ENCODE assay signal across 9 cellular contexts in genomic region chr21:34029724-34030528, GRCh38. TPM values are rescaled to one million over a fixed set of nuclear protein-coding genes. Genes with fewer than 3 reads are reported as not detected.
DNase-seq lines count a peak whose midpoint lies in the region; ATAC-seq, FAIRE-seq and TF ChIP-seq lines count a peak whose summit lies in the region.
"Had no signal": no experiment of that assay in that cellular context is flagged by ENCODE, and none has a peak within 500 bp of the region (broad histone marks: within the 10 kb centered on the region; RNA-seq: fewer than 3 reads in every experiment).

No MANE protein-coding gene starts in this region.

- H3K9ac ChIP-seq in SK-N-SH: no peak overlapping the region

- WGBS in A549 (ENCODE audit: missing lambda C conversion rate): 34% methylated on average over 14 of the region's 14 CpGs
- WGBS in SK-N-SH (ENCODE audit: low lambda C conversion rate): 33% methylated on average over 10 of the region's 14 CpGs
- WGBS in iPS DF 6.9 (ENCODE audit: insufficient coverage, insufficient read length): no CpG with 5 or more reads among the region's 14 CpGs

- no peak for TF ChIP-seq POLR2A in A549 (IDR thresholded peaks at IDR 0.05; ENCODE audit: low read length)

- FAIRE-seq in A549 (lab: Jason Lieb, UNC): no peak

- H3K9me2 ChIP-seq in SK-N-SH: no peaks in the 10 kb centered on the region

- TF ChIP-seq CTCF in A549 (IDR thresholded peaks at IDR 0.05): no peak
- no peak for TF ChIP-seq CTCF in SK-N-SH (IDR thresholded peaks at IDR 0.05)

- ATAC-seq in A549 (peak; percentile 99 to 100), GM18907 (IDR thresholded peaks at IDR 0.05; ENCODE audit: unreplicated experiment) (peak; percentile 59), HG03196 (IDR thresholded peaks at IDR 0.05; ENCODE audit: unreplicated experiment) (peak; percentile 88)

- POLR2A ChIA-PET in A549 (lab: Yijun Ruan, JAX): no interaction called here
- POLR2A ChIA-PET in SK-N-SH (lab: Yijun Ruan, JAX): no interaction called here

- H3F3A ChIP-seq in SK-N-SH (replicated peaks; ENCODE audit: insufficient read depth): peaks cover 12% of the 10 kb centered on the region

- no peaks in the 10 kb centered on the region for H3K79me2 ChIP-seq in SK-N-SH (ENCODE audit: insufficient read depth)

- H4K20me1 ChIP-seq in SK-N-SH (ENCODE audit: insufficient read depth): no peaks in the 10 kb centered on the region

- CTCF ChIA-PET in A549 (lab: Yijun Ruan, JAX) (no interaction called here), SK-N-SH (lab: Yijun Ruan, JAX) (interaction anchor here (1.4 kb wide), 1 partner anchor 106 kb away, joined by 5 read pairs; no protein-coding TSS in a partner anchor)

- H2AFZ ChIP-seq in SK-N-SH (ENCODE audit: low read depth): no peak overlapping the region; the same call in 1 of the 2 replicates

- H3K4me3 ChIP-seq in A549 (no peak overlapping the region; the same call in 2 of the 3 replicates), SK-N-SH (ENCODE audit: low read depth in 2 of 2, low read length in 1 of 2) (no peak overlapping the region; a peak in 1 of 4 replicates), iPS DF 6.9 (ENCODE audit: low read length) (no peak overlapping the region)

- H3K36me3 ChIP-seq in SK-N-SH (replicated peaks in 1 of 2; ENCODE audit: control insufficient read depth in 1 of 2, insufficient read depth in 2 of 2, low read length in 1 of 2) (no peaks in the 10 kb centered on the region), iPS DF 6.9 (ENCODE audit: control insufficient read depth, insufficient read depth, low read length) (no peaks in the 10 kb centered on the region)
- H3K36me3 ChIP-seq: neutrophil had no signal

- TF ChIP-seq EP300 in A549 (IDR thresholded peaks at IDR 0.05): no peak
- no peak for TF ChIP-seq EP300 in SK-N-SH (IDR thresholded peaks at IDR 0.05; ENCODE audit: borderline replicate concordance in 1 of 2, low read depth in 1 of 2, low read length in 1 of 2)

- TF ChIP-seq RAD21 in A549 (conservative IDR thresholded peaks at IDR 0.05 in 1 of 2, IDR thresholded peaks at IDR 0.05 in 1 of 2) (no peak), SK-N-SH (IDR thresholded peaks at IDR 0.05; ENCODE audit: low read length) (no peak)

- H3K4me2 ChIP-seq in A549 (peak overlapping the region; percentile 57), SK-N-SH (no peak overlapping the region)

- H3K27me3 ChIP-seq in SK-N-SH (ENCODE audit: insufficient read depth) (no peaks in the 10 kb centered on the region), iPS DF 6.9 (ENCODE audit: control insufficient read depth, insufficient read depth, low read length) (no peaks in the 10 kb centered on the region)
- H3K27me3 ChIP-seq: neutrophil had no signal

- no peaks in the 10 kb centered on the region for H3K4me1 ChIP-seq in A549
- H3K4me1 ChIP-seq in SK-N-SH (ENCODE audit: control insufficient read depth in 1 of 2, insufficient read depth in 2 of 2, low read depth in 1 of 2, low read length in 1 of 2): peaks cover 0 to 2% of the 10 kb centered on the region in 2 experiments; a peak in 1 of 4 replicates
- no peaks in the 10 kb centered on the region for H3K4me1 ChIP-seq in iPS DF 6.9 (ENCODE audit: control insufficient read depth, insufficient read depth, low read length)

- H3K27ac ChIP-seq in A549 (peak overlapping the region in 1 of 2 experiments; percentile 57; a peak in 2 of 6 replicates), SK-N-SH (ENCODE audit: low read depth in 2 of 2, low read length in 1 of 2) (no peak overlapping the region), iPS DF 6.9 (ENCODE audit: low read length) (no peak overlapping the region)
- H3K27ac ChIP-seq: neutrophil had no signal

- DNase-seq in A549 (ENCODE audit: low read depth in 1 of 2, low spot score in 1 of 2): peak; percentile 53 to 84
- DNase-seq in SK-N-SH: peak; percentile 56
- DNase-seq in astrocyte of the hippocampus (ENCODE audit: low read depth, low spot score): peak; percentile 80
- DNase-seq in iPS DF 6.9 (ENCODE audit: low read depth, low spot score): peak; percentile 76
- peak; percentile 56 for DNase-seq in stimulated activated CD4-positive, alpha-beta T cell treated with anti-CD3 and anti-CD28 coated beads, Interleukin-15, amount 100 ng/mL, for 24 hours
- no peak for DNase-seq in OCI-M2 (lab: John Stamatoyannopoulos, UW; ENCODE audit: unreplicated experiment)

- no peaks in the 10 kb centered on the region for H3K9me3 ChIP-seq in A549
- H3K9me3 ChIP-seq in SK-N-SH: no peaks in the 10 kb centered on the region; the same call in 1 of the 2 replicates
- H3K9me3 ChIP-seq in iPS DF 6.9 (ENCODE audit: control insufficient read depth, insufficient read depth, low read length): no peaks in the 10 kb centered on the region
- H3K9me3 ChIP-seq: neutrophil had no signal

TF ChIP-seq in A549, 52 proteins besides CTCF, POLR2A, EP300 and RAD21 (continues in another document):
- TF ChIP-seq HMGXB4 (CRISPR knock-in tag; IDR thresholded peaks at IDR 0.05; ENCODE audit: borderline replicate concordance) (no peak), RARB (CRISPR knock-in tag; IDR thresholded peaks at IDR 0.05) (no peak), USF2 (IDR thresholded peaks at IDR 0.05) (peak; percentile 90)

TF ChIP-seq in SK-N-SH, 30 proteins besides CTCF, POLR2A, EP300 and RAD21:
- TF ChIP-seq MEF2A (IDR thresholded peaks at IDR 0.05; ENCODE audit: borderline replicate concordance, low read depth) (no peak), USF2 (IDR thresholded peaks at IDR 0.05; ENCODE audit: borderline replicate concordance, low read depth, low read length) (peak; percentile 71), GABPA (IDR thresholded peaks at IDR 0.05; ENCODE audit: low read depth) (0 out of 2 replicates have a peak, but pooled peaks have one; percentile 11), USF1 (IDR thresholded peaks at IDR 0.05; ENCODE audit: borderline replicate concordance, low read depth) (peak; percentile 98), POLR2AphosphoS5 (IDR thresholded peaks at IDR 0.05; ENCODE audit: low read depth, low read length) (no peak), NRF1 (IDR thresholded peaks at IDR 0.05; ENCODE audit: low read depth, low read length) (no peak), MAX (IDR thresholded peaks at IDR 0.05; ENCODE audit: low read depth) (peak; percentile 63)
TF ChIP-seq in SK-N-SH: peak in this region for 4.

RNA-seq across cellular contexts. Expression of gene MRPS6, which starts 43.5 kb away (rescaled TPM):
- 23.2 and 26.9 TPM in 2 replicates for polyA plus RNA-seq in A549 (2011; rRNA removed)
- polyA plus RNA-seq in A549 (2012; cell fraction: cytosol; rRNA removed): 33.3 and 38.5 TPM in 2 replicates
- polyA plus RNA-seq in A549 (2012; cell fraction: nucleus; rRNA removed): 21.3 and 22.4 TPM in 2 replicates
- 45.4 to 57.4 TPM (median 56.2 TPM) in 3 replicates for polyA plus RNA-seq in A549 (2017; fragmentation: RNase III; extraction: RNeasy Plus Mini Kit Qiagen cat#74134 plus additional on column Dnase treatment)
- 5.3 and 5.8 TPM in 2 replicates for polyA minus RNA-seq in A549 (2011; rRNA and poly(A)+ RNA removed)
- 26.8 and 69.2 TPM in 2 replicates for polyA plus RNA-seq in SK-N-SH (2012; rRNA removed)
- 69.5 and 89.7 TPM in 2 replicates for polyA plus RNA-seq in SK-N-SH (2012; cell fraction: cytosol; rRNA removed)
- polyA plus RNA-seq in SK-N-SH (2012; cell fraction: nucleus; rRNA removed): 37.7 and 46.6 TPM in 2 replicates

RNA-seq across cellular contexts. Expression of gene SLC5A3, which starts 43.5 kb away (rescaled TPM):
- 6.5 and 7.2 TPM in 2 replicates for polyA plus RNA-seq in A549 (2011; rRNA removed)
- 0.86 and 0.87 TPM in 2 replicates for polyA plus RNA-seq in A549 (2012; cell fraction: cytosol; rRNA removed)
- polyA plus RNA-seq in A549 (2012; cell fraction: nucleus; rRNA removed): 1.4 and 2.4 TPM in 2 replicates
- polyA plus RNA-seq in A549 (2017; fragmentation: RNase III; extraction: RNeasy Plus Mini Kit Qiagen cat#74134 plus additional on column Dnase treatment): 5.7 to 7.7 TPM (median 6.6 TPM) in 3 replicates
- polyA minus RNA-seq in A549 (2011; rRNA and poly(A)+ RNA removed): 12.2 and 13.8 TPM in 2 replicates
- 3.0 and 3.2 TPM in 2 replicates for polyA plus RNA-seq in SK-N-SH (2012; rRNA removed)
- polyA plus RNA-seq in SK-N-SH (2012; cell fraction: cytosol; rRNA removed): 4.1 TPM in 2 replicates
- polyA plus RNA-seq in SK-N-SH (2012; cell fraction: nucleus; rRNA removed): 2.9 and 6.9 TPM in 2 replicates

Comparison
In these comparisons a context has a peak if more than half of its experiments do, and no peak if none do; other contexts are left out.
1. Of the 12 proteins assayed by ChIP-seq in both A549 and SK-N-SH: peak only in A549: none; only in SK-N-SH: none; in both: MAX and USF2; in neither: 10.